8 cellular contexts compared by ENCODE assay signal in genomic region chr1:148334339-148335130, GRCh38.
DNase-seq lines count a peak whose midpoint lies in the region; TF ChIP-seq lines count a peak whose summit lies in the region.

No MANE protein-coding gene starts in this region.

- no peaks in the 10 kb centered on the region for H3K36me3 ChIP-seq in right atrium auricular region
- H3K36me3 ChIP-seq in uterus: no peaks in the 10 kb centered on the region

- H3K27ac ChIP-seq in right atrium auricular region (peak overlapping the region; percentile 67 to 80), uterus (peak overlapping the region; percentile 83 to 88)

- H3K4me1 ChIP-seq in right atrium auricular region: peaks cover 0 to 12% of the 10 kb centered on the region in 2 donors
- peaks cover 0 to 2% of the 10 kb centered on the region in 2 donors for H3K4me1 ChIP-seq in uterus

- H3K27me3 ChIP-seq in right atrium auricular region (no peaks in the 10 kb centered on the region), uterus (no peaks in the 10 kb centered on the region)

- H3K4me3 ChIP-seq in HFF-Myc (replicated peaks; ENCODE audit: low read depth, low read length): peak overlapping the region; percentile 43
- H3K4me3 ChIP-seq in NB4 (ENCODE audit: low read depth, low read length): peak overlapping the region; percentile 80
- peak overlapping the region; percentile 44 to 60 for H3K4me3 ChIP-seq in right atrium auricular region
- peak overlapping the region; percentile 37 to 51 for H3K4me3 ChIP-seq in uterus

- TF ChIP-seq CTCF in HFF-Myc (IDR thresholded peaks at IDR 0.05; ENCODE audit: low read depth, low read length, missing control alignments): no peak
- TF ChIP-seq CTCF in NB4 (IDR thresholded peaks at IDR 0.05; ENCODE audit: low read depth, low read length): no peak
- no peak for TF ChIP-seq CTCF in right atrium auricular region (IDR thresholded peaks at IDR 0.05)
- no peak for TF ChIP-seq CTCF in uterus (IDR thresholded peaks at IDR 0.05)

- peak; percentile 100 for TF ChIP-seq POLR2A in NB4 (IDR thresholded peaks at IDR 0.05; ENCODE audit: extremely low read depth, insufficient read length)
- peak in 1 of 2 donors; percentile 50 for TF ChIP-seq POLR2A in uterus (IDR thresholded peaks at IDR 0.05)

- intact Hi-C loops in uterus (cut with DNase I; ENCODE audit: low total_unique reads): no loop called here

- H3K9me3 ChIP-seq in right atrium auricular region (no peaks in the 10 kb centered on the region), uterus (no peaks in the 10 kb centered on the region)

- DNase-seq in GM03348 (ENCODE audit: low spot score) (peak; percentile 52), HFF-Myc (ENCODE audit: extremely low read depth, low read depth) (peak; percentile 95), NB4 (ENCODE audit: low read depth) (peak; percentile 93), SW480 (ENCODE audit: low spot score) (peak; percentile 95), amniotic epithelial cell (ENCODE audit: low read depth) (peak; percentile 93), right atrium auricular region (ENCODE audit: low spot score) (peak; percentile 92), pulmonary artery endothelial cell (ENCODE audit: low read depth, low spot score) (peak; percentile 35), uterus (peak; percentile 55 to 83)

Comparison
In these comparisons a context has a peak if more than half of its experiments do, and no peak if none do; other contexts are left out.
1. Peak in every context shown above with its lines: DNase-seq, H3K4me3 ChIP-seq and H3K27ac ChIP-seq.
2. DNase-seq: peak in every context shown above with its lines; median percentile 95 in HFF-Myc; 95 in SW480; 93 in NB4; 93 in amniotic epithelial cell; 92 in right atrium auricular region; 69 in uterus; 52 in GM03348; 35 in pulmonary artery endothelial cell.